Comparison of ENCODE assay signal across 11 cellular contexts in genomic region chrX:42955349-42955748, GRCh38.
DNase-seq lines count a peak whose midpoint lies in the region; ATAC-seq and TF ChIP-seq lines count a peak whose summit lies in the region.
"Had no signal": no experiment of that assay in that cellular context is flagged by ENCODE, and none has a peak within 500 bp of the region (broad histone marks: within the 10 kb centered on the region; RNA-seq: fewer than 3 reads in every experiment).

No MANE protein-coding gene starts in this region.

- TF ChIP-seq CTCF in right lobe of liver (IDR thresholded peaks at IDR 0.05) (no peak), MCF 10A (IDR thresholded peaks at IDR 0.05; ENCODE audit: unreplicated experiment) (no peak)

- no peak overlapping the region for H3K4me3 ChIP-seq in right lobe of liver
- H3K4me3 ChIP-seq: testis had no signal

- ATAC-seq in activated CD4-positive, alpha-beta T cell treated with anti-CD3 and anti-CD28 coated beads for 36 hours: no peak
- ATAC-seq in HG02678 (IDR thresholded peaks at IDR 0.05; ENCODE audit: unreplicated experiment) (peak; percentile 83), HG03575 (IDR thresholded peaks at IDR 0.05; ENCODE audit: extremely low read depth, insufficient number of reproducible peaks, low FRiP score, unreplicated experiment) (peak; percentile 72), right lobe of liver (no peak)
- no peak for ATAC-seq in naive thymus-derived CD8-positive, alpha-beta T cell

- H3K9me3 ChIP-seq in right lobe of liver: no peaks in the 10 kb centered on the region
- H3K9me3 ChIP-seq: testis had no signal

- H3K27ac Mint-ChIP-seq in activated CD4-positive, alpha-beta T cell treated with anti-CD3 and anti-CD28 coated beads for 36 hours: peak overlapping the region; percentile 42
- H3K27ac Mint-ChIP-seq in activated CD4-positive, alpha-beta T cell treated with anti-CD3 and anti-CD28 coated beads, Interleukin-2, amount 10 ng/mL, durations not matched to agents 7 days and 5 days: no peak overlapping the region
- H3K27ac Mint-ChIP-seq in naive thymus-derived CD8-positive, alpha-beta T cell: peak overlapping the region in 6 of 10 donors; percentile 31 to 90 (median 80)
- H3K27ac Mint-ChIP-seq in MCF 10A (ENCODE audit: low read depth, unreplicated experiment): no peak overlapping the region

- POLR2A ChIA-PET in activated CD4-positive, alpha-beta T cell treated with anti-CD3 and anti-CD28 coated beads for 36 hours (lab: Charles Lee): no interaction called here
- POLR2A ChIA-PET in activated CD4-positive, alpha-beta T cell treated with anti-CD3 and anti-CD28 coated beads, Interleukin-2, amount 10 ng/mL, durations not matched to agents 7 days and 5 days (lab: Charles Lee): no interaction called here
- POLR2A ChIA-PET in naive thymus-derived CD8-positive, alpha-beta T cell (lab: Charles Lee): no interaction called here
- POLR2A ChIA-PET in MCF 10A (lab: Yijun Ruan, JAX): interaction anchor here (0.6 kb wide), 1 partner anchor 338 kb away, joined by 3 read pairs; no protein-coding TSS in a partner anchor

- no peaks in the 10 kb centered on the region for H3K27me3 Mint-ChIP-seq in activated CD4-positive, alpha-beta T cell treated with anti-CD3 and anti-CD28 coated beads for 36 hours
- H3K27me3 Mint-ChIP-seq in activated CD4-positive, alpha-beta T cell treated with anti-CD3 and anti-CD28 coated beads, Interleukin-2, amount 10 ng/mL, durations not matched to agents 7 days and 5 days: no peaks in the 10 kb centered on the region
- H3K27me3 Mint-ChIP-seq in naive thymus-derived CD8-positive, alpha-beta T cell: no peaks in the 10 kb centered on the region
- H3K27me3 Mint-ChIP-seq in MCF 10A (ENCODE audit: insufficient read depth, unreplicated experiment): peaks cover 20% of the 10 kb centered on the region

- peaks cover 0 to 8% of the 10 kb centered on the region in 2 donors for H3K27me3 ChIP-seq in right lobe of liver
- H3K27me3 ChIP-seq: testis had no signal

- H3K4me1 ChIP-seq in right lobe of liver: no peaks in the 10 kb centered on the region
- H3K4me1 ChIP-seq: testis had no signal

- no TSS peak for BruUV-seq in MCF 10A (replicated peaks; lab: Mats Ljungman, UMichigan)

- no peak for DNase-seq in activated CD4-positive, alpha-beta T cell treated with anti-CD3 and anti-CD28 coated beads for 36 hours
- no peak for DNase-seq in activated CD4-positive, alpha-beta T cell treated with anti-CD3 and anti-CD28 coated beads, Interleukin-2, amount 10 ng/mL, durations not matched to agents 7 days and 5 days
- no peak for DNase-seq in naive thymus-derived CD8-positive, alpha-beta T cell
- DNase-seq in right lobe of liver (no peak), MCF 10A (ENCODE audit: unreplicated experiment) (no peak), nucleus accumbens (lab: John Stamatoyannopoulos, UW) (no peak)
- DNase-seq: IMR-90, midbrain, testis had no signal

- H3K36me3 Mint-ChIP-seq in activated CD4-positive, alpha-beta T cell treated with anti-CD3 and anti-CD28 coated beads for 36 hours (ENCODE audit: low read depth): no peaks in the 10 kb centered on the region
- H3K36me3 Mint-ChIP-seq in activated CD4-positive, alpha-beta T cell treated with anti-CD3 and anti-CD28 coated beads, Interleukin-2, amount 10 ng/mL, durations not matched to agents 7 days and 5 days (ENCODE audit: low read depth): peaks cover 4% of the 10 kb centered on the region
- H3K36me3 Mint-ChIP-seq in naive thymus-derived CD8-positive, alpha-beta T cell: peaks cover 0 to 6% (median 4%) of the 10 kb centered on the region in 3 donors
- H3K36me3 Mint-ChIP-seq in MCF 10A (ENCODE audit: insufficient read depth, unreplicated experiment): no peaks in the 10 kb centered on the region

- intact Hi-C loops in activated CD4-positive, alpha-beta T cell treated with anti-CD3 and anti-CD28 coated beads for 36 hours (cut with DNase I, micrococcal nuclease): no loop called here
- intact Hi-C loops in right lobe of liver (cut with DNase I) (no loop called here), MCF 10A (cut with micrococcal nuclease) (no loop called here)

- no peak overlapping the region for H3K4me3 Mint-ChIP-seq in activated CD4-positive, alpha-beta T cell treated with anti-CD3 and anti-CD28 coated beads for 36 hours
- no peak overlapping the region for H3K4me3 Mint-ChIP-seq in activated CD4-positive, alpha-beta T cell treated with anti-CD3 and anti-CD28 coated beads, Interleukin-2, amount 10 ng/mL, durations not matched to agents 7 days and 5 days
- H3K4me3 Mint-ChIP-seq in naive thymus-derived CD8-positive, alpha-beta T cell: peak overlapping the region in 8 of 10 donors; percentile 13 to 77 (median 63)
- H3K4me3 Mint-ChIP-seq in MCF 10A (ENCODE audit: unreplicated experiment): no peak overlapping the region

- peaks cover 20% of the 10 kb centered on the region for H3K4me1 Mint-ChIP-seq in activated CD4-positive, alpha-beta T cell treated with anti-CD3 and anti-CD28 coated beads for 36 hours
- peaks cover 15% of the 10 kb centered on the region for H3K4me1 Mint-ChIP-seq in activated CD4-positive, alpha-beta T cell treated with anti-CD3 and anti-CD28 coated beads, Interleukin-2, amount 10 ng/mL, durations not matched to agents 7 days and 5 days
- peaks cover 7 to 32% (median 23%) of the 10 kb centered on the region in 4 donors for H3K4me1 Mint-ChIP-seq in naive thymus-derived CD8-positive, alpha-beta T cell
- no peaks in the 10 kb centered on the region for H3K4me1 Mint-ChIP-seq in MCF 10A (ENCODE audit: insufficient read depth, unreplicated experiment)

- CTCF ChIA-PET in activated CD4-positive, alpha-beta T cell treated with anti-CD3 and anti-CD28 coated beads for 36 hours (lab: Charles Lee): interaction anchor here (0.9 kb wide), 1 partner anchor 135 kb away, joined by 3 read pairs; no protein-coding TSS in a partner anchor
- CTCF ChIA-PET in activated CD4-positive, alpha-beta T cell treated with anti-CD3 and anti-CD28 coated beads, Interleukin-2, amount 10 ng/mL, durations not matched to agents 7 days and 5 days (lab: Charles Lee): interaction anchor here (1.0 to 1.1 kb wide), 2 partner anchors 12 to 96 kb away, joined by 3 read pairs; no protein-coding TSS in a partner anchor
- CTCF ChIA-PET in MCF 10A (lab: Yijun Ruan, JAX): interaction anchor here (0.6 to 0.8 kb wide), 2 partner anchors 16 to 141 kb away, joined by 3 to 4 read pairs; no protein-coding TSS in a partner anchor

- WGBS in right lobe of liver (ENCODE audit: insufficient coverage, low coverage, low lambda C conversion rate, missing lambda C conversion rate): 71% methylated on average over 2 of the region's 2 CpGs

- TF ChIP-seq POLR2A in right lobe of liver (IDR thresholded peaks at IDR 0.05): no peak

- H3K36me3 ChIP-seq in right lobe of liver: no peaks in the 10 kb centered on the region

- H3K9me3 Mint-ChIP-seq in activated CD4-positive, alpha-beta T cell treated with anti-CD3 and anti-CD28 coated beads for 36 hours (ENCODE audit: low read depth): no peaks in the 10 kb centered on the region
- no peaks in the 10 kb centered on the region for H3K9me3 Mint-ChIP-seq in activated CD4-positive, alpha-beta T cell treated with anti-CD3 and anti-CD28 coated beads, Interleukin-2, amount 10 ng/mL, durations not matched to agents 7 days and 5 days
- peaks cover 0 to 13% (median 3%) of the 10 kb centered on the region in 9 donors for H3K9me3 Mint-ChIP-seq in naive thymus-derived CD8-positive, alpha-beta T cell
- no peaks in the 10 kb centered on the region for H3K9me3 Mint-ChIP-seq in MCF 10A (ENCODE audit: unreplicated experiment)

- H3K27ac ChIP-seq in right lobe of liver: no peak overlapping the region
- H3K27ac ChIP-seq: testis had no signal

Comparison
In these comparisons a context has a peak if more than half of its experiments do, and no peak if none do; other contexts are left out.
1. H3K27ac Mint-ChIP-seq: peak in activated CD4-positive, alpha-beta T cell treated with anti-CD3 and anti-CD28 coated beads for 36 hours (single experiment) and naive thymus-derived CD8-positive, alpha-beta T cell (6 of 10); none in activated CD4-positive, alpha-beta T cell treated with anti-CD3 and anti-CD28 coated beads, Interleukin-2, amount 10 ng/mL, durations not matched to agents 7 days and 5 days (single experiment) and MCF 10A (single experiment).
2. ATAC-seq: peak in HG02678 (single experiment) and HG03575 (single experiment); none in activated CD4-positive, alpha-beta T cell treated with anti-CD3 and anti-CD28 coated beads for 36 hours (single experiment), naive thymus-derived CD8-positive, alpha-beta T cell (0 of 2) and right lobe of liver (0 of 4).
3. H3K4me3 Mint-ChIP-seq: peak in naive thymus-derived CD8-positive, alpha-beta T cell (8 of 10); none in activated CD4-positive, alpha-beta T cell treated with anti-CD3 and anti-CD28 coated beads for 36 hours (single experiment), activated CD4-positive, alpha-beta T cell treated with anti-CD3 and anti-CD28 coated beads, Interleukin-2, amount 10 ng/mL, durations not matched to agents 7 days and 5 days (single experiment) and MCF 10A (single experiment).